Comparison of ENCODE assay signal across 38 cellular contexts in the genomic region with DNA sequence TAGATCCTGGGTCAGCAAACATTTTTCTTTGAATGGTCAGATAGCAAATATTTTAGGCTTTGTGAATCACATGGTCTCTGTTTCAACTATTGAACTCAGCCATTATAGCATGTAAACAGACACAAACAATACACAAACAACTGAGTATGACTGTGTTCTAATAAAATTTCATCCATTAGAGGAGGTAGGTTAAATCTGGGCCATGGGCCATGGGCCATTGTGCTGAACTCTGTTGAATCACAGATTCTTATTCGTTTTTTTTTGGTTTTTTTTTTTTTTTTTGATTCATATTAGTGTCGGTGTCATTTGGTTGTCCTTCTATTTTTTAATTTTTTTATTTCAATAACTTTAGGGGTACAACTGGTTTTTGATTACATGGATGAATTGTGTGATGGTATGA.
"Had no signal": no experiment of that assay in that cellular context is flagged by ENCODE, and none has a peak within 500 bp of the region (broad histone marks: within the 10 kb centered on the region; RNA-seq: fewer than 3 reads in every experiment).

No MANE protein-coding gene starts in this region.

- H3K4me3 ChIP-seq: ascending aorta, cardiac muscle cell had no signal

- H3K4me1 ChIP-seq: ascending aorta had no signal

- H3K27ac ChIP-seq: ascending aorta, cardiac muscle cell, VCaP had no signal

- FAIRE-seq: bronchial epithelial cell, TTC549 had no signal

- H3K9me3 Mint-ChIP-seq: activated CD8-positive, alpha-beta T cell treated with anti-CD3 and anti-CD28 coated beads for 36 hours; activated naive CD8-positive, alpha-beta T cell treated with anti-CD3 and anti-CD28 coated beads, Interleukin-2, amount 50 U/mL, for 24 hours had no signal

- H3K36me3 ChIP-seq: ascending aorta, cardiac muscle cell had no signal

- ATAC-seq: activated CD8-positive, alpha-beta T cell treated with anti-CD3 and anti-CD28 coated beads for 36 hours; activated naive CD8-positive, alpha-beta T cell treated with anti-CD3 and anti-CD28 coated beads, Interleukin-2, amount 50 U/mL, for 24 hours; activated T-cell treated with anti-CD3 and anti-CD28 coated beads, Interleukin-2, amount 50 U/mL, for 4 hours; activated T-cell treated with anti-CD3 and anti-CD28 coated beads, Interleukin-2, amount 50 U/mL, for 72 hours; activated T-helper 17 cell treated with anti-CD3 and anti-CD28 coated beads, Interleukin-2, amount 50 U/mL, for 72 hours had no signal

- DNase-seq: activated B cell treated with CpG ODN at 0.5 μM for 24 hours; activated CD4-positive, alpha-beta memory T cell treated with anti-CD3 and anti-CD28 coated beads for 36 hours; activated CD4-positive, alpha-beta T cell treated with anti-CD3 and anti-CD28 coated beads for 4 hours; activated CD4-positive, alpha-beta T cell treated with anti-CD3 and anti-CD28 coated beads, Interleukin-2, amount 10 ng/mL, durations not matched to agents 24 days and 14 days; activated CD4-positive, alpha-beta T cell treated with anti-CD3 and anti-CD28 coated beads, Interleukin-2, amount 50 U/mL, for 1 hour; activated CD4-positive, alpha-beta T cell treated with anti-CD3 and anti-CD28 coated beads, Interleukin-2, amount 50 U/mL, for 4 hours; activated CD4-positive, CD25-positive, alpha-beta regulatory T cell treated with anti-CD3 and anti-CD28 coated beads, Interleukin-2, amount 50 U/mL, for 72 hours; activated CD8-positive, alpha-beta memory T cell treated with anti-CD3 and anti-CD28 coated beads, Interleukin-2, amount 50 U/mL, for 4 hours; activated CD8-positive, alpha-beta T cell treated with anti-CD3 and anti-CD28 coated beads for 36 hours; activated effector memory CD4-positive, alpha-beta T cell treated with anti-CD3 and anti-CD28 coated beads, Interleukin-2, amount 50 U/mL, for 16 hours; activated gamma-delta T cell treated with Interleukin-2 at 50 U/mL for 16 hours; activated naive CD4-positive, alpha-beta T cell treated with anti-CD3 and anti-CD28 coated beads, Interleukin-2, amount 10 ng/mL, durations not matched to agents 7 days and 5 days; activated naive CD4-positive, alpha-beta T cell treated with Interleukin-2 at 50 U/mL for 16 hours; activated naive CD8-positive, alpha-beta T cell treated with anti-CD3 and anti-CD28 coated beads, Interleukin-2, amount 10 ng/mL, durations not matched to agents 7 days and 5 days; activated naive CD8-positive, alpha-beta T cell treated with anti-CD3 and anti-CD28 coated beads, Interleukin-2, amount 50 U/mL, for 24 hours; activated T-cell treated with anti-CD3 and anti-CD28 coated beads for 4 hours; activated T-cell treated with anti-CD3 and anti-CD28 coated beads, Interleukin-2, amount 50 U/mL, for 1 hour; activated T-cell treated with anti-CD3 and anti-CD28 coated beads, Interleukin-2, amount 50 U/mL, for 4 hours; activated T-cell treated with anti-CD3 and anti-CD28 coated beads, Interleukin-2, amount 50 U/mL, for 72 hours; amygdala; anterior cingulate cortex; caudate nucleus; cerebellar nuclear complex; T-helper 2 cell; T-helper 9 cell had no signal

- H3K27ac Mint-ChIP-seq: activated B cell treated with CpG ODN at 0.5 μM for 24 hours; activated CD4-positive, alpha-beta memory T cell treated with anti-CD3 and anti-CD28 coated beads for 36 hours; activated CD4-positive, alpha-beta T cell treated with anti-CD3 and anti-CD28 coated beads, Interleukin-2, amount 10 ng/mL, durations not matched to agents 24 days and 14 days; activated CD8-positive, alpha-beta T cell treated with anti-CD3 and anti-CD28 coated beads for 36 hours; activated naive CD4-positive, alpha-beta T cell treated with anti-CD3 and anti-CD28 coated beads, Interleukin-2, amount 10 ng/mL, durations not matched to agents 7 days and 5 days; activated naive CD4-positive, alpha-beta T cell treated with anti-CD3 and anti-CD28 coated beads, Interleukin-2, amount 50 U/mL, for 24 hours; activated naive CD8-positive, alpha-beta T cell; activated naive CD8-positive, alpha-beta T cell treated with anti-CD3 and anti-CD28 coated beads, Interleukin-2, amount 10 ng/mL, durations not matched to agents 7 days and 5 days; activated naive CD8-positive, alpha-beta T cell treated with anti-CD3 and anti-CD28 coated beads, Interleukin-2, amount 50 U/mL, for 24 hours; activated T-cell treated with anti-CD3 and anti-CD28 coated beads, Interleukin-2, amount 50 U/mL, for 72 hours; activated T-helper 1 cell treated with anti-CD3 and anti-CD28 coated beads, Interleukin-12 subunit alpha, Interleukin-12 subunit beta, Interleukin-2, Interleukin-4 antibody, amounts not matched to agents 30 ng/mL and 10 ng/mL and 1 ng/mL, durations not matched to agents 14 hours and 24 hours and 36 hours; activated T-helper 17 cell treated with anti-CD3 and anti-CD28 coated beads, Interleukin-2, amount 50 U/mL, for 72 hours; brain; T-helper 1 cell treated with Interleukin-12 subunit alpha and Interleukin-12 subunit beta and Interleukin-4 antibody, amounts not matched to agents 30 μg/mL and 1 μg/mL, for 36 hours; T-helper 2 cell treated with Interferon-gamma antibody and Interleukin-4, amounts not matched to agents 5 μg/mL and 100 μg/mL, for 36 hours had no signal

- H3K27me3 ChIP-seq: ascending aorta, cardiac muscle cell had no signal

- H3K9me3 ChIP-seq: ascending aorta had no signal

- H3K36me3 Mint-ChIP-seq: activated CD4-positive, alpha-beta memory T cell treated with anti-CD3 and anti-CD28 coated beads for 36 hours; activated naive CD4-positive, alpha-beta T cell treated with anti-CD3 and anti-CD28 coated beads, Interleukin-2, amount 10 ng/mL, durations not matched to agents 7 days and 5 days; activated naive CD4-positive, alpha-beta T cell treated with anti-CD3 and anti-CD28 coated beads, Interleukin-2, amount 50 U/mL, for 24 hours; activated naive CD8-positive, alpha-beta T cell; activated naive CD8-positive, alpha-beta T cell treated with anti-CD3 and anti-CD28 coated beads, Interleukin-2, amount 10 ng/mL, durations not matched to agents 7 days and 5 days; brain had no signal

- H3K4me1 Mint-ChIP-seq: activated B cell treated with CpG ODN at 0.5 μM for 24 hours; activated CD4-positive, alpha-beta T cell treated with anti-CD3 and anti-CD28 coated beads, Interleukin-2, amount 10 ng/mL, durations not matched to agents 24 days and 14 days; activated naive CD4-positive, alpha-beta T cell treated with anti-CD3 and anti-CD28 coated beads, Interleukin-2, amount 10 ng/mL, durations not matched to agents 7 days and 5 days; activated naive CD4-positive, alpha-beta T cell treated with anti-CD3 and anti-CD28 coated beads, Interleukin-2, amount 50 U/mL, for 24 hours; activated naive CD8-positive, alpha-beta T cell treated with anti-CD3 and anti-CD28 coated beads, Interleukin-2, amount 10 ng/mL, durations not matched to agents 7 days and 5 days; activated naive CD8-positive, alpha-beta T cell treated with anti-CD3 and anti-CD28 coated beads, Interleukin-2, amount 50 U/mL, for 24 hours; activated T-helper 17 cell treated with anti-CD3 and anti-CD28 coated beads, Interleukin-2, amount 50 U/mL, for 72 hours; brain; central memory CD8-positive, alpha-beta T cell had no signal

- H3K27me3 Mint-ChIP-seq: activated B cell treated with CpG ODN at 0.5 μM for 24 hours; activated CD4-positive, alpha-beta memory T cell treated with anti-CD3 and anti-CD28 coated beads for 36 hours; activated CD4-positive, alpha-beta T cell treated with anti-CD3 and anti-CD28 coated beads, Interleukin-2, amount 10 ng/mL, durations not matched to agents 24 days and 14 days; activated CD8-positive, alpha-beta T cell treated with anti-CD3 and anti-CD28 coated beads for 36 hours; activated naive CD4-positive, alpha-beta T cell treated with anti-CD3 and anti-CD28 coated beads, Interleukin-2, amount 10 ng/mL, durations not matched to agents 7 days and 5 days; activated naive CD4-positive, alpha-beta T cell treated with anti-CD3 and anti-CD28 coated beads, Interleukin-2, amount 50 U/mL, for 24 hours; activated naive CD8-positive, alpha-beta T cell; activated naive CD8-positive, alpha-beta T cell treated with anti-CD3 and anti-CD28 coated beads, Interleukin-2, amount 10 ng/mL, durations not matched to agents 7 days and 5 days; activated naive CD8-positive, alpha-beta T cell treated with anti-CD3 and anti-CD28 coated beads, Interleukin-2, amount 50 U/mL, for 24 hours; activated T-helper 17 cell treated with anti-CD3 and anti-CD28 coated beads, Interleukin-2, amount 50 U/mL, for 72 hours; brain; central memory CD8-positive, alpha-beta T cell had no signal

- H3K4me3 Mint-ChIP-seq: activated B cell treated with CpG ODN at 0.5 μM for 24 hours; activated CD4-positive, alpha-beta memory T cell treated with anti-CD3 and anti-CD28 coated beads for 36 hours; activated CD4-positive, alpha-beta T cell treated with anti-CD3 and anti-CD28 coated beads, Interleukin-2, amount 10 ng/mL, durations not matched to agents 24 days and 14 days; activated CD8-positive, alpha-beta T cell treated with anti-CD3 and anti-CD28 coated beads for 36 hours; activated naive CD4-positive, alpha-beta T cell treated with anti-CD3 and anti-CD28 coated beads, Interleukin-2, amount 10 ng/mL, durations not matched to agents 7 days and 5 days; activated naive CD4-positive, alpha-beta T cell treated with anti-CD3 and anti-CD28 coated beads, Interleukin-2, amount 50 U/mL, for 24 hours; activated naive CD8-positive, alpha-beta T cell; activated naive CD8-positive, alpha-beta T cell treated with anti-CD3 and anti-CD28 coated beads, Interleukin-2, amount 10 ng/mL, durations not matched to agents 7 days and 5 days; activated naive CD8-positive, alpha-beta T cell treated with anti-CD3 and anti-CD28 coated beads, Interleukin-2, amount 50 U/mL, for 24 hours; activated T-cell treated with anti-CD3 and anti-CD28 coated beads, Interleukin-2, amount 50 U/mL, for 4 hours; activated T-cell treated with anti-CD3 and anti-CD28 coated beads, Interleukin-2, amount 50 U/mL, for 72 hours; activated T-helper 1 cell treated with anti-CD3 and anti-CD28 coated beads, Interleukin-12 subunit alpha, Interleukin-12 subunit beta, Interleukin-2, Interleukin-4 antibody, amounts not matched to agents 30 ng/mL and 10 ng/mL and 1 ng/mL, durations not matched to agents 14 hours and 24 hours and 36 hours; activated T-helper 17 cell treated with anti-CD3 and anti-CD28 coated beads, Interleukin-2, amount 50 U/mL, for 72 hours; brain; central memory CD8-positive, alpha-beta T cell; T-helper 1 cell treated with Interleukin-12 subunit alpha and Interleukin-12 subunit beta and Interleukin-4 antibody, amounts not matched to agents 30 μg/mL and 1 μg/mL, for 36 hours; T-helper 2 cell treated with Interferon-gamma antibody and Interleukin-4, amounts not matched to agents 5 μg/mL and 100 μg/mL, for 36 hours had no signal
